14 cellular contexts compared by ENCODE assay signal in genomic region chr4:46388860-46389259, GRCh38. TPM values are rescaled to one million over a fixed set of nuclear protein-coding genes. Genes with fewer than 3 reads are reported as not detected.
DNase-seq lines count a peak whose midpoint lies in the region; ATAC-seq and TF ChIP-seq lines count a peak whose summit lies in the region.
"Had no signal": no experiment of that assay in that cellular context is flagged by ENCODE, and none has a peak within 500 bp of the region (broad histone marks: within the 10 kb centered on the region; RNA-seq: fewer than 3 reads in every experiment).

No MANE protein-coding gene starts in this region.

- CTCF ChIA-PET in SK-N-SH (lab: Yijun Ruan, JAX), result no interaction called here
- CTCF ChIA-PET in activated CD4-positive, alpha-beta T cell treated with anti-CD3 and anti-CD28 coated beads for 36 hours (lab: Charles Lee), result no interaction called here

- TF ChIP-seq CTCF in SK-N-SH (IDR thresholded peaks at IDR 0.05) (no peak), thoracic aorta (IDR thresholded peaks at IDR 0.05) (no peak)

- 0 out of 2 replicates have a peak, but pooled peaks cover 4% of the 10 kb centered on the region for H3K9me2 ChIP-seq in SK-N-SH

- no peak overlapping the region for H2AFZ ChIP-seq in SK-N-SH (ENCODE audit: low read depth)
- H2AFZ ChIP-seq: PC-9 had no signal

- no peaks in the 10 kb centered on the region for H3K79me2 ChIP-seq in SK-N-SH (ENCODE audit: insufficient read depth)

- 0 out of 4 replicates have a peak, but pooled peaks cover 0 to 4% of the 10 kb centered on the region in 2 experiments for H3K4me1 ChIP-seq in SK-N-SH (ENCODE audit: control insufficient read depth in 1 of 2, insufficient read depth in 2 of 2, low read depth in 1 of 2, low read length in 1 of 2)
- peaks cover 6 to 7% of the 10 kb centered on the region in 2 donors for H3K4me1 ChIP-seq in duodenal mucosa (ENCODE audit: control insufficient read depth in 1 of 2, insufficient read depth in 2 of 2, low read length in 2 of 2)
- peaks cover 3 to 11% of the 10 kb centered on the region in 2 donors for H3K4me1 ChIP-seq in mucosa of rectum (ENCODE audit: control insufficient read depth in 2 of 2, insufficient read depth in 2 of 2, low read length in 2 of 2)
- peaks cover 0 to 15% of the 10 kb centered on the region in 2 donors for H3K4me1 ChIP-seq in thoracic aorta (ENCODE audit: control insufficient read depth in 1 of 2, low read depth in 2 of 2)
- H3K4me1 ChIP-seq: upper lobe of right lung had no signal

- H3K36me3 Mint-ChIP-seq in activated CD4-positive, alpha-beta T cell treated with anti-CD3 and anti-CD28 coated beads for 36 hours (ENCODE audit: low read depth), result no peaks in the 10 kb centered on the region

- TF ChIP-seq EP300 in SK-N-SH (IDR thresholded peaks at IDR 0.05; ENCODE audit: borderline replicate concordance in 1 of 2, low read depth in 1 of 2, low read length in 1 of 2), result no peak

- TF ChIP-seq RAD21 in SK-N-SH (IDR thresholded peaks at IDR 0.05; ENCODE audit: low read length), result no peak

- H3K4me1 Mint-ChIP-seq in activated CD4-positive, alpha-beta T cell treated with anti-CD3 and anti-CD28 coated beads for 36 hours, result peaks cover 11% of the 10 kb centered on the region

- H3K27me3 ChIP-seq in SK-N-SH (ENCODE audit: insufficient read depth) (peaks cover 24% of the 10 kb centered on the region), duodenal mucosa (ENCODE audit: control insufficient read depth in 1 of 2, insufficient read depth in 2 of 2, low read length in 2 of 2) (peaks cover 0 to 25% of the 10 kb centered on the region in 2 donors), mucosa of rectum (ENCODE audit: control insufficient read depth in 2 of 2, insufficient read depth in 2 of 2, low read length in 2 of 2) (peaks cover 14 to 15% of the 10 kb centered on the region in 2 donors), thoracic aorta (replicated peaks; ENCODE audit: insufficient read depth) (no peaks in the 10 kb centered on the region)

- H3K4me3 ChIP-seq in SK-N-SH (ENCODE audit: low read depth in 2 of 2, low read length in 1 of 2) (no peak overlapping the region; a peak in 1 of 4 replicates), duodenal mucosa (ENCODE audit: low read depth in 1 of 2, low read length in 2 of 2) (peak overlapping the region; percentile 62 to 73), mucosa of rectum (ENCODE audit: low read length in 2 of 2) (peak overlapping the region; percentile 74 to 84), thoracic aorta (peak overlapping the region; percentile 57)
- H3K4me3 ChIP-seq: PC-9, upper lobe of right lung had no signal

- no peaks in the 10 kb centered on the region for H4K20me1 ChIP-seq in SK-N-SH (ENCODE audit: insufficient read depth)

- no peak overlapping the region for H3K4me3 Mint-ChIP-seq in activated CD4-positive, alpha-beta T cell treated with anti-CD3 and anti-CD28 coated beads for 36 hours

- peaks cover 31% of the 10 kb centered on the region for H3K27me3 Mint-ChIP-seq in activated CD4-positive, alpha-beta T cell treated with anti-CD3 and anti-CD28 coated beads for 36 hours

- ATAC-seq in SK-N-SH treated with all-trans-retinoic acid at 6 μM for 48 hours (no peak), thoracic aorta (ENCODE audit: insufficient number of reproducible peaks, low FRiP score, low read depth) (no peak)
- no peak for ATAC-seq in activated CD4-positive, alpha-beta T cell treated with anti-CD3 and anti-CD28 coated beads for 36 hours
- ATAC-seq: naive thymus-derived CD8-positive, alpha-beta T cell had no signal

- peak overlapping the region; percentile 41; the same call in 1 of the 2 replicates for H3K4me2 ChIP-seq in SK-N-SH
- H3K4me2 ChIP-seq: PC-9 had no signal

- no peak overlapping the region for H3K9ac ChIP-seq in SK-N-SH
- H3K9ac ChIP-seq in duodenal mucosa (ENCODE audit: low read depth in 1 of 2, low read length in 2 of 2), result peak overlapping the region in 1 of 2 donors; percentile 27
- H3K9ac ChIP-seq in mucosa of rectum (ENCODE audit: low read depth in 1 of 2, low read length in 2 of 2), result peak overlapping the region in 1 of 2 donors; percentile 33

- intact Hi-C loops in activated CD4-positive, alpha-beta T cell treated with anti-CD3 and anti-CD28 coated beads for 36 hours (cut with DNase I, micrococcal nuclease), result no loop called here

- DNase-seq in SK-N-SH, result no peak
- no peak for DNase-seq in thoracic aorta (ENCODE audit: low spot score)
- no peak for DNase-seq in activated CD4-positive, alpha-beta T cell treated with anti-CD3 and anti-CD28 coated beads for 36 hours
- no peak for DNase-seq in NOMO-1 treated with dmso at 0.1 percent for 144 hours (lab: John Stamatoyannopoulos, UW; ENCODE audit: unreplicated experiment)
- DNase-seq in DMS79 treated with DMSO at 0.1 percent for 48 hours (lab: John Stamatoyannopoulos, UW), result no peak
- DNase-seq: ACHN; activated T-cell treated with anti-CD3 and anti-CD28 coated beads for 4 hours; KG1; naive thymus-derived CD8-positive, alpha-beta T cell; PC-9; upper lobe of right lung had no signal

- H3F3A ChIP-seq in SK-N-SH (replicated peaks; ENCODE audit: insufficient read depth), result no peaks in the 10 kb centered on the region

- POLR2A ChIA-PET in SK-N-SH (lab: Yijun Ruan, JAX), result no interaction called here
- POLR2A ChIA-PET in activated CD4-positive, alpha-beta T cell treated with anti-CD3 and anti-CD28 coated beads for 36 hours (lab: Charles Lee), result no interaction called here

- no peaks in the 10 kb centered on the region for H3K9me3 Mint-ChIP-seq in activated CD4-positive, alpha-beta T cell treated with anti-CD3 and anti-CD28 coated beads for 36 hours (ENCODE audit: low read depth)

- H3K9me3 ChIP-seq in SK-N-SH, result no peaks in the 10 kb centered on the region
- H3K9me3 ChIP-seq in duodenal mucosa (ENCODE audit: control insufficient read depth in 1 of 2, low read length in 2 of 2), result no peaks in the 10 kb centered on the region
- H3K9me3 ChIP-seq in mucosa of rectum (ENCODE audit: control insufficient read depth in 2 of 2, low read length in 2 of 2), result no peaks in the 10 kb centered on the region
- H3K9me3 ChIP-seq in thoracic aorta, result no peaks in the 10 kb centered on the region
- H3K9me3 ChIP-seq: upper lobe of right lung had no signal

- 18% methylated on average over 10 of the region's 10 CpGs for WGBS in SK-N-SH (ENCODE audit: low lambda C conversion rate)

- no peaks in the 10 kb centered on the region for H3K36me3 ChIP-seq in SK-N-SH (replicated peaks in 1 of 2; ENCODE audit: control insufficient read depth in 1 of 2, insufficient read depth in 2 of 2, low read length in 1 of 2)
- no peaks in the 10 kb centered on the region for H3K36me3 ChIP-seq in duodenal mucosa (ENCODE audit: control insufficient read depth in 1 of 2, insufficient read depth in 2 of 2, low read length in 2 of 2)
- H3K36me3 ChIP-seq in mucosa of rectum (ENCODE audit: control insufficient read depth in 2 of 2, insufficient read depth in 2 of 2, low read length in 2 of 2), result no peaks in the 10 kb centered on the region
- H3K36me3 ChIP-seq in thoracic aorta, result no peaks in the 10 kb centered on the region
- H3K36me3 ChIP-seq: upper lobe of right lung had no signal

- H3K27ac Mint-ChIP-seq in activated CD4-positive, alpha-beta T cell treated with anti-CD3 and anti-CD28 coated beads for 36 hours, result no peak overlapping the region
- H3K27ac Mint-ChIP-seq: naive thymus-derived CD8-positive, alpha-beta T cell had no signal

- H3K27ac ChIP-seq in SK-N-SH (ENCODE audit: low read depth in 2 of 2, low read length in 1 of 2) (no peak overlapping the region), duodenal mucosa (ENCODE audit: low read depth, low read length) (no peak overlapping the region), mucosa of rectum (ENCODE audit: low read depth in 2 of 2, low read length in 2 of 2) (peak overlapping the region; percentile 22 to 38), thoracic aorta (no peak overlapping the region)
- H3K27ac ChIP-seq: PC-9, upper lobe of right lung had no signal

TF ChIP-seq in SK-N-SH, 30 proteins besides CTCF, POLR2A, EP300 and RAD21 (continues in another document):
- TF ChIP-seq SIN3A (IDR thresholded peaks at IDR 0.05; ENCODE audit: borderline replicate concordance, low read depth, low read length) (no peak), ZBTB33 (IDR thresholded peaks at IDR 0.05; ENCODE audit: borderline replicate concordance, low read depth) (no peak)

TF ChIP-seq in SK-N-SH treated with all-trans-retinoic acid at 6 μM for 48 hours, 23 proteins besides CTCF, POLR2A, EP300 and RAD21:
- TF ChIP-seq PPARA (CRISPR knock-in tag; IDR thresholded peaks at IDR 0.05; ENCODE audit: borderline replicate concordance) (no peak), ISL1 (CRISPR knock-in tag; IDR thresholded peaks at IDR 0.05) (no peak), ZC3H10 (CRISPR knock-in tag; IDR thresholded peaks at IDR 0.05) (no peak), TSHZ2 (CRISPR knock-in tag; IDR thresholded peaks at IDR 0.05) (no peak), ZFP3 (CRISPR knock-in tag; IDR thresholded peaks at IDR 0.05) (no peak), TCF4 (CRISPR knock-in tag; IDR thresholded peaks at IDR 0.05; ENCODE audit: borderline replicate concordance) (no peak), SNAI2 (CRISPR knock-in tag; IDR thresholded peaks at IDR 0.05) (no peak)

RNA-seq across cellular contexts. Expression of gene GABRA2, which starts 1.1 kb away (rescaled TPM):
- polyA plus RNA-seq in SK-N-SH (2012; rRNA removed), result not detected in 2 replicates
- not detected in 2 replicates for polyA plus RNA-seq in SK-N-SH (2012; cell fraction: cytosol; rRNA removed)
- polyA plus RNA-seq in SK-N-SH (2012; cell fraction: nucleus; rRNA removed), result not detected in 2 replicates
- total RNA-seq in thoracic aorta, result 1 to 10 TPM in 1 of 2 donors, not detected in 1; 1.1 TPM
- not detected for total RNA-seq in activated CD4-positive, alpha-beta T cell treated with anti-CD3 and anti-CD28 coated beads for 36 hours
- total RNA-seq: naive thymus-derived CD8-positive, alpha-beta T cell; PC-9; upper lobe of right lung had no signal
- polyA plus RNA-seq: naive thymus-derived CD8-positive, alpha-beta T cell had no signal

Comparison
In these comparisons a context has a peak if more than half of its experiments do, and no peak if none do; other contexts are left out.
1. H3K27ac ChIP-seq: peak in mucosa of rectum (2 of 2); none in SK-N-SH (0 of 2), duodenal mucosa (single experiment) and thoracic aorta (0 of 2).
2. H3K4me3 ChIP-seq: peak in duodenal mucosa (2 of 2), mucosa of rectum (2 of 2) and thoracic aorta (single experiment); none in SK-N-SH (0 of 2).